20 cellular contexts compared by ENCODE assay signal in the genomic region with DNA sequence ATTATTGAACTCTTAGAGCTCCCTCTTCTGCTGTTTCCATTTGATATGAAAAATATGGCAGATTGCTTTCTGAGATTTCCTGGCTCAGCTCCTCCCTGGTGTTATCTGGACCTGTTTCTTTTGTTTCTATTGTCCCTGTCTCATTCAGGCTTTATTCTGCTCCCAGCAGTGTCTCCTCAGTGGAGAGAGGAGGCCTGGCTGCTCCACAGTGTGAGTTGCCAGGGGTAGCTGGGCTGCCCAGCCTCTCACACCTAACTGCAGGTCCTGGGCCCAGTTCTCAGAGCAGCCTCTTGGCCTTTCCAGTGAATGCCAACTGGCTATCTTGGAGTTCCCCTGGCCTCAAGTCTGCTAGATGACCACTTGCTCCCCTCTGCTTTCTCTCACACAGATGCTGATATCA.
"Had no signal": no experiment of that assay in that cellular context is flagged by ENCODE, and none has a peak within 500 bp of the region (broad histone marks: within the 10 kb centered on the region; RNA-seq: fewer than 3 reads in every experiment).

No MANE protein-coding gene starts in this region.

- H3K27ac Mint-ChIP-seq: activated CD4-positive, alpha-beta T cell treated with anti-CD3 and anti-CD28 coated beads for 36 hours; activated naive CD8-positive, alpha-beta T cell treated with anti-CD3 and anti-CD28 coated beads, Interleukin-2, amount 10 ng/mL, durations not matched to agents 7 days and 5 days; activated T-helper 17 cell treated with anti-CD3 and anti-CD28 coated beads, Interleukin-2, amount 50 U/mL, for 72 hours; dendritic cell treated with granulocyte-macrophage colony-stimulating factor and Interleukin-4, amounts not matched to agents 40 ng/mL and 50 ng/mL, for 4 days; natural killer cell treated with Interleukin-12 subunit alpha and Interleukin-12 subunit beta and Interleukin-15 and Interleukin-18, amount 100 ng/mL, for 72 hours; stimulated activated memory B cell treated with anti-CD40 and anti-IgM and Interleukin-4, amounts not matched to agents 10 μg/mL and 1 μg/mL and 100 μg/mL, for 72 hours had no signal

- H3K27me3 ChIP-seq: cardiac muscle cell, esophagus squamous epithelium, sigmoid colon had no signal

- H3K9me3 Mint-ChIP-seq: activated naive CD8-positive, alpha-beta T cell treated with anti-CD3 and anti-CD28 coated beads, Interleukin-2, amount 10 ng/mL, durations not matched to agents 7 days and 5 days; activated T-helper 17 cell treated with anti-CD3 and anti-CD28 coated beads, Interleukin-2, amount 50 U/mL, for 72 hours; dendritic cell treated with granulocyte-macrophage colony-stimulating factor and Interleukin-4, amounts not matched to agents 40 ng/mL and 50 ng/mL, for 4 days; natural killer cell treated with Interleukin-12 subunit alpha and Interleukin-12 subunit beta and Interleukin-15 and Interleukin-18, amount 100 ng/mL, for 72 hours; stimulated activated memory B cell treated with anti-CD40 and anti-IgM and Interleukin-4, amounts not matched to agents 10 μg/mL and 1 μg/mL and 100 μg/mL, for 72 hours had no signal

- DNase-seq: activated CD4-positive, alpha-beta T cell treated with anti-CD3 and anti-CD28 coated beads for 36 hours; activated CD4-positive, alpha-beta T cell treated with anti-CD3 and anti-CD28 coated beads, Interleukin-2, amount 50 U/mL, for 48 hours; activated naive CD4-positive, alpha-beta T cell treated with Interleukin-2 at 50 U/mL for 16 hours; activated naive CD8-positive, alpha-beta T cell treated with anti-CD3 and anti-CD28 coated beads, Interleukin-2, amount 10 ng/mL, durations not matched to agents 7 days and 5 days; amygdala; effector CD8-positive, alpha-beta T cell; esophagus squamous epithelium; lower lobe of right lung; occipital lobe; posterior cingulate gyrus; sigmoid colon; stimulated activated CD4-positive, alpha-beta T cell treated with anti-CD3 and anti-CD28 coated beads, Interleukin-4, amount 100 ng/mL, for 24 hours; WERI-Rb-1 had no signal

- H3K9me3 ChIP-seq: esophagus squamous epithelium, lower lobe of right lung, sigmoid colon, thoracic aorta had no signal

- H3K4me3 ChIP-seq: cardiac muscle cell, esophagus squamous epithelium, lower lobe of right lung, sigmoid colon, thoracic aorta had no signal

- H3K27me3 Mint-ChIP-seq: activated CD4-positive, alpha-beta T cell treated with anti-CD3 and anti-CD28 coated beads for 36 hours; activated naive CD8-positive, alpha-beta T cell treated with anti-CD3 and anti-CD28 coated beads, Interleukin-2, amount 10 ng/mL, durations not matched to agents 7 days and 5 days; activated T-helper 17 cell treated with anti-CD3 and anti-CD28 coated beads, Interleukin-2, amount 50 U/mL, for 72 hours; dendritic cell treated with granulocyte-macrophage colony-stimulating factor and Interleukin-4, amounts not matched to agents 40 ng/mL and 50 ng/mL, for 4 days; natural killer cell treated with Interleukin-12 subunit alpha and Interleukin-12 subunit beta and Interleukin-15 and Interleukin-18, amount 100 ng/mL, for 72 hours; stimulated activated memory B cell treated with anti-CD40 and anti-IgM and Interleukin-4, amounts not matched to agents 10 μg/mL and 1 μg/mL and 100 μg/mL, for 72 hours had no signal

- H3K36me3 ChIP-seq: cardiac muscle cell, thoracic aorta, WERI-Rb-1 had no signal

- ATAC-seq: activated CD4-positive, alpha-beta T cell treated with anti-CD3 and anti-CD28 coated beads for 36 hours; activated T-helper 17 cell treated with anti-CD3 and anti-CD28 coated beads, Interleukin-2, amount 50 U/mL, for 72 hours; lower lobe of right lung; natural killer cell treated with Interleukin-12 subunit alpha and Interleukin-12 subunit beta and Interleukin-15 and Interleukin-18, amount 100 ng/mL, for 72 hours; stimulated activated memory B cell treated with anti-CD40 and anti-IgM and Interleukin-4, amounts not matched to agents 10 μg/mL and 1 μg/mL and 100 μg/mL, for 72 hours had no signal

- H3K4me3 Mint-ChIP-seq: activated CD4-positive, alpha-beta T cell treated with anti-CD3 and anti-CD28 coated beads for 36 hours; activated naive CD8-positive, alpha-beta T cell treated with anti-CD3 and anti-CD28 coated beads, Interleukin-2, amount 10 ng/mL, durations not matched to agents 7 days and 5 days; activated T-helper 17 cell treated with anti-CD3 and anti-CD28 coated beads, Interleukin-2, amount 50 U/mL, for 72 hours; dendritic cell treated with granulocyte-macrophage colony-stimulating factor and Interleukin-4, amounts not matched to agents 40 ng/mL and 50 ng/mL, for 4 days; natural killer cell treated with Interleukin-12 subunit alpha and Interleukin-12 subunit beta and Interleukin-15 and Interleukin-18, amount 100 ng/mL, for 72 hours; stimulated activated memory B cell treated with anti-CD40 and anti-IgM and Interleukin-4, amounts not matched to agents 10 μg/mL and 1 μg/mL and 100 μg/mL, for 72 hours had no signal

- H3K4me1 ChIP-seq: esophagus squamous epithelium, lower lobe of right lung, sigmoid colon had no signal

- H3K4me1 Mint-ChIP-seq: activated CD4-positive, alpha-beta T cell treated with anti-CD3 and anti-CD28 coated beads for 36 hours; activated naive CD8-positive, alpha-beta T cell treated with anti-CD3 and anti-CD28 coated beads, Interleukin-2, amount 10 ng/mL, durations not matched to agents 7 days and 5 days; activated T-helper 17 cell treated with anti-CD3 and anti-CD28 coated beads, Interleukin-2, amount 50 U/mL, for 72 hours; stimulated activated memory B cell treated with anti-CD40 and anti-IgM and Interleukin-4, amounts not matched to agents 10 μg/mL and 1 μg/mL and 100 μg/mL, for 72 hours had no signal

- H3K27ac ChIP-seq: cardiac muscle cell, esophagus squamous epithelium, lower lobe of right lung, sigmoid colon, thoracic aorta, WERI-Rb-1 had no signal

- FAIRE-seq: keratinocyte had no signal
